Comparison of ENCODE assay signal across 1 cellular context in the genomic region with DNA sequence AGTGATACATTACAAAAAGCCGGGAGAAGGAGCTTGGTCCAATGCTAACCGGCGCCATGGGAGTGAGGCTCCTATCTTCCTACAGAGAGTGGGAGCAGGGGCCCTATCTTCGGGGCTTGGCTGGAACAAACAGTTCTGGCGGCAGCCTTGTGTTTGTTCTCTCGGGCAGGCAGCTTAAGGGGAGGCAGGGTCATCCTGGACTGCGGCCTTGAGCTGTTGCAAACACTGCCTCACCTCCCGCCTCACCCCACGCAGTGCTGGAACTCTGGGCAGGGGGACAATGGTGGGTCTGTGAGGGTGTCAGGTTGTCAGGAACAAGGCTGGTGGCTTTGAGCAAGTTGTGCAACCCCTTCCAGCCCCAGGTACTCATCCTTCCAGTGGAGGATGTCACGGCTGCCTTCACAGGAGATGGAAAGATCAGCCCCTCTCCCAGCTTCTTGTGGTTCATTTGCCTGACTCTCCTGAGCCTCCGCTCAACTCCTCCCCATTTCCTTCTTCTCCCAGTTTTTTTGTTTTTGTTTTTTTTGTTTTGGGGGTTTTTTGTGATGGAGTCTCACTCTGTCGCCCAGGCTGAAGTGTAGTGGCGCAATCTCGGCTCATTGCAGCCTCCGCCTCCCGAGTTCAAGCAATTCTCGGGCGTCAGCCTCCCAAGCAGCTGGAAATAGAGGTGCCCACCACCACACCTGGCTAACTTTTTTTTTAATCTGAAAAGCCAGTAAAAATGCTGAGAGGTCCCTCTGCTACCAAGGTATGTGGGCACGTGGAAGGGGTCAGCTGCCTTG.
A peak's percentile ranks its signal among the peaks of the same experiment; 100 is the strongest.
TF ChIP-seq lines count a peak whose summit lies in the region.

No MANE protein-coding gene starts in this region.

TF ChIP-seq in HepG2, 621 proteins besides CTCF, POLR2A, EP300 and RAD21 (continued from another document and continues in another):
- TF ChIP-seq, protein P1, sequence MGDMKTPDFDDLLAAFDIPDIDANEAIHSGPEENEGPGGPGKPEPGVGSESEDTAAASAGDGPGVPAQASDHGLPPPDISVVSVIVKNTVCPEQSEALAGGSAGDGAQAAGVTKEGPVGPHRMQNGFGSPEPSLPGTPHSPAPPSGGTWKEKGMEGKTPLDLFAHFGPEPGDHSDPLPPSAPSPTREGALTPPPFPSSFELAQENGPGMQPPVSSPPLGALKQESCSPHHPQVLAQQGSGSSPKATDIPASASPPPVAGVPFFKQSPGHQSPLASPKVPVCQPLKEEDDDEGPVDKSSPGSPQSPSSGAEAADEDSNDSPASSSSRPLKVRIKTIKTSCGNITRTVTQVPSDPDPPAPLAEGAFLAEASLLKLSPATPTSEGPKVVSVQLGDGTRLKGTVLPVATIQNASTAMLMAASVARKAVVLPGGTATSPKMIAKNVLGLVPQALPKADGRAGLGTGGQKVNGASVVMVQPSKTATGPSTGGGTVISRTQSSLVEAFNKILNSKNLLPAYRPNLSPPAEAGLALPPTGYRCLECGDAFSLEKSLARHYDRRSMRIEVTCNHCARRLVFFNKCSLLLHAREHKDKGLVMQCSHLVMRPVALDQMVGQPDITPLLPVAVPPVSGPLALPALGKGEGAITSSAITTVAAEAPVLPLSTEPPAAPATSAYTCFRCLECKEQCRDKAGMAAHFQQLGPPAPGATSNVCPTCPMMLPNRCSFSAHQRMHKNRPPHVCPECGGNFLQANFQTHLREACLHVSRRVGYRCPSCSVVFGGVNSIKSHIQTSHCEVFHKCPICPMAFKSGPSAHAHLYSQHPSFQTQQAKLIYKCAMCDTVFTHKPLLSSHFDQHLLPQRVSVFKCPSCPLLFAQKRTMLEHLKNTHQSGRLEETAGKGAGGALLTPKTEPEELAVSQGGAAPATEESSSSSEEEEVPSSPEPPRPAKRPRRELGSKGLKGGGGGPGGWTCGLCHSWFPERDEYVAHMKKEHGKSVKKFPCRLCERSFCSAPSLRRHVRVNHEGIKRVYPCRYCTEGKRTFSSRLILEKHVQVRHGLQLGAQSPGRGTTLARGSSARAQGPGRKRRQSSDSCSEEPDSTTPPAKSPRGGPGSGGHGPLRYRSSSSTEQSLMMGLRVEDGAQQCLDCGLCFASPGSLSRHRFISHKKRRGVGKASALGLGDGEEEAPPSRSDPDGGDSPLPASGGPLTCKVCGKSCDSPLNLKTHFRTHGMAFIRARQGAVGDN (CRISPR knock-in tag; IDR thresholded peaks at IDR 0.05), result peak; percentile 97
- TF ChIP-seq ZNF253 (CRISPR knock-in tag; IDR thresholded peaks at IDR 0.05; ENCODE audit: borderline replicate concordance), result 0 out of 2 replicates have a peak, but pooled peaks have one; percentile 70
- no peak for TF ChIP-seq ZNF33B (CRISPR knock-in tag; IDR thresholded peaks at IDR 0.05)
- TF ChIP-seq, protein P2, sequence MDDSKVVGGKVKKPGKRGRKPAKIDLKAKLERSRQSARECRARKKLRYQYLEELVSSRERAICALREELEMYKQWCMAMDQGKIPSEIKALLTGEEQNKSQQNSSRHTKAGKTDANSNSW (CRISPR knock-in tag; IDR thresholded peaks at IDR 0.05; ENCODE audit: borderline replicate concordance), result no peak
- TF ChIP-seq, protein P3, sequence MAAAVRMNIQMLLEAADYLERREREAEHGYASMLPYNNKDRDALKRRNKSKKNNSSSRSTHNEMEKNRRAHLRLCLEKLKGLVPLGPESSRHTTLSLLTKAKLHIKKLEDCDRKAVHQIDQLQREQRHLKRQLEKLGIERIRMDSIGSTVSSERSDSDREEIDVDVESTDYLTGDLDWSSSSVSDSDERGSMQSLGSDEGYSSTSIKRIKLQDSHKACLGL (CRISPR knock-in tag; IDR thresholded peaks at IDR 0.05), result peak; percentile 50; the same call in 1 of the 2 replicates
- TF ChIP-seq NCOA1 (CRISPR knock-in tag; IDR thresholded peaks at IDR 0.05), result peak; percentile 93; the same call in 1 of the 2 replicates
- TF ChIP-seq ZNF282 (IDR thresholded peaks at IDR 0.05; ENCODE audit: partially characterized antibody), result no peak
- no peak for TF ChIP-seq GLI4 (CRISPR knock-in tag; IDR thresholded peaks at IDR 0.05; ENCODE audit: borderline replicate concordance)
- TF ChIP-seq, protein P4, sequence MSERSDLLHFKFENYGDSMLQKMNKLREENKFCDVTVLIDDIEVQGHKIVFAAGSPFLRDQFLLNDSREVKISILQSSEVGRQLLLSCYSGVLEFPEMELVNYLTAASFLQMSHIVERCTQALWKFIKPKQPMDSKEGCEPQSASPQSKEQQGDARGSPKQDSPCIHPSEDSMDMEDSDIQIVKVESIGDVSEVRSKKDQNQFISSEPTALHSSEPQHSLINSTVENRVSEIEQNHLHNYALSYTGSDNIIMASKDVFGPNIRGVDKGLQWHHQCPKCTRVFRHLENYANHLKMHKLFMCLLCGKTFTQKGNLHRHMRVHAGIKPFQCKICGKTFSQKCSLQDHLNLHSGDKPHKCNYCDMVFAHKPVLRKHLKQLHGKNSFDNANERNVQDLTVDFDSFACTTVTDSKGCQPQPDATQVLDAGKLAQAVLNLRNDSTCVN (CRISPR knock-in tag; IDR thresholded peaks at IDR 0.05; ENCODE audit: borderline replicate concordance), result peak; percentile 71; the same call in 1 of the 2 replicates
- no peak for TF ChIP-seq KLF11 (CRISPR knock-in tag; IDR thresholded peaks at IDR 0.05)
- no peak for TF ChIP-seq KLF9 (CRISPR knock-in tag; IDR thresholded peaks at IDR 0.05; ENCODE audit: low read depth)
- TF ChIP-seq SMARCC2 (IDR thresholded peaks at IDR 0.05), result no peak
- TF ChIP-seq ZNF460 (CRISPR knock-in tag; IDR thresholded peaks at IDR 0.05; ENCODE audit: borderline replicate concordance), result peak; percentile 95
- TF ChIP-seq SNAI1 (CRISPR knock-in tag; IDR thresholded peaks at IDR 0.05; ENCODE audit: borderline replicate concordance), result 0 out of 2 replicates have a peak, but pooled peaks have one; percentile 57
- no peak; the same call in 1 of the 2 replicates for TF ChIP-seq RFXAP (CRISPR knock-in tag; IDR thresholded peaks at IDR 0.05; ENCODE audit: borderline replicate concordance)
- peak; percentile 100 for TF ChIP-seq ZBTB7A (CRISPR knock-in tag; IDR thresholded peaks at IDR 0.05)
- no peak for TF ChIP-seq ZNF615 (CRISPR knock-in tag; IDR thresholded peaks at IDR 0.05; ENCODE audit: borderline replicate concordance)
- TF ChIP-seq, protein P5, sequence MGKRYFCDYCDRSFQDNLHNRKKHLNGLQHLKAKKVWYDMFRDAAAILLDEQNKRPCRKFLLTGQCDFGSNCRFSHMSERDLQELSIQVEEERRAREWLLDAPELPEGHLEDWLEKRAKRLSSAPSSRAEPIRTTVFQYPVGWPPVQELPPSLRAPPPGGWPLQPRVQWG (CRISPR knock-in tag; IDR thresholded peaks at IDR 0.05; ENCODE audit: borderline replicate concordance, low read depth), result no peak
- peak; percentile 45; the same call in 1 of the 2 replicates for TF ChIP-seq ZNF768 (CRISPR knock-in tag; IDR thresholded peaks at IDR 0.05)
- TF ChIP-seq ASH2L (IDR thresholded peaks at IDR 0.05; ENCODE audit: insufficient read length, low read depth, low read length), result peak; percentile 76
- 0 out of 2 replicates have a peak, but pooled peaks have one; percentile 79 for TF ChIP-seq ZNF354B (CRISPR knock-in tag; IDR thresholded peaks at IDR 0.05)
- no peak for TF ChIP-seq KLF15 (CRISPR knock-in tag; IDR thresholded peaks at IDR 0.05; ENCODE audit: borderline replicate concordance)
- no peak for TF ChIP-seq SRSF9 (IDR thresholded peaks at IDR 0.05; ENCODE audit: borderline replicate concordance, insufficient read depth, low read depth, low read length, poor library complexity, severe bottlenecking)
- no peak for TF ChIP-seq AGO1 (IDR thresholded peaks at IDR 0.05; ENCODE audit: low read depth, low read length, poor library complexity, severe bottlenecking)
- peak; percentile 87; the same call in 1 of the 2 replicates for TF ChIP-seq CBX5 (CRISPR knock-in tag; IDR thresholded peaks at IDR 0.05; ENCODE audit: borderline replicate concordance)
- 0 out of 2 replicates have a peak, but pooled peaks have one; percentile 53 for TF ChIP-seq MAF1 (CRISPR knock-in tag; IDR thresholded peaks at IDR 0.05; ENCODE audit: borderline replicate concordance)
- TF ChIP-seq ZMYM4 (CRISPR knock-in tag; IDR thresholded peaks at IDR 0.05), result peak; percentile 92
- no peak for TF ChIP-seq ZNF446 (CRISPR knock-in tag; IDR thresholded peaks at IDR 0.05)
- TF ChIP-seq, protein P6, sequence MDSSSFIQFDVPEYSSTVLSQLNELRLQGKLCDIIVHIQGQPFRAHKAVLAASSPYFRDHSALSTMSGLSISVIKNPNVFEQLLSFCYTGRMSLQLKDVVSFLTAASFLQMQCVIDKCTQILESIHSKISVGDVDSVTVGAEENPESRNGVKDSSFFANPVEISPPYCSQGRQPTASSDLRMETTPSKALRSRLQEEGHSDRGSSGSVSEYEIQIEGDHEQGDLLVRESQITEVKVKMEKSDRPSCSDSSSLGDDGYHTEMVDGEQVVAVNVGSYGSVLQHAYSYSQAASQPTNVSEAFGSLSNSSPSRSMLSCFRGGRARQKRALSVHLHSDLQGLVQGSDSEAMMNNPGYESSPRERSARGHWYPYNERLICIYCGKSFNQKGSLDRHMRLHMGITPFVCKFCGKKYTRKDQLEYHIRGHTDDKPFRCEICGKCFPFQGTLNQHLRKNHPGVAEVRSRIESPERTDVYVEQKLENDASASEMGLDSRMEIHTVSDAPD (CRISPR knock-in tag; IDR thresholded peaks at IDR 0.05), result peak; percentile 94
- TF ChIP-seq, protein P7, sequence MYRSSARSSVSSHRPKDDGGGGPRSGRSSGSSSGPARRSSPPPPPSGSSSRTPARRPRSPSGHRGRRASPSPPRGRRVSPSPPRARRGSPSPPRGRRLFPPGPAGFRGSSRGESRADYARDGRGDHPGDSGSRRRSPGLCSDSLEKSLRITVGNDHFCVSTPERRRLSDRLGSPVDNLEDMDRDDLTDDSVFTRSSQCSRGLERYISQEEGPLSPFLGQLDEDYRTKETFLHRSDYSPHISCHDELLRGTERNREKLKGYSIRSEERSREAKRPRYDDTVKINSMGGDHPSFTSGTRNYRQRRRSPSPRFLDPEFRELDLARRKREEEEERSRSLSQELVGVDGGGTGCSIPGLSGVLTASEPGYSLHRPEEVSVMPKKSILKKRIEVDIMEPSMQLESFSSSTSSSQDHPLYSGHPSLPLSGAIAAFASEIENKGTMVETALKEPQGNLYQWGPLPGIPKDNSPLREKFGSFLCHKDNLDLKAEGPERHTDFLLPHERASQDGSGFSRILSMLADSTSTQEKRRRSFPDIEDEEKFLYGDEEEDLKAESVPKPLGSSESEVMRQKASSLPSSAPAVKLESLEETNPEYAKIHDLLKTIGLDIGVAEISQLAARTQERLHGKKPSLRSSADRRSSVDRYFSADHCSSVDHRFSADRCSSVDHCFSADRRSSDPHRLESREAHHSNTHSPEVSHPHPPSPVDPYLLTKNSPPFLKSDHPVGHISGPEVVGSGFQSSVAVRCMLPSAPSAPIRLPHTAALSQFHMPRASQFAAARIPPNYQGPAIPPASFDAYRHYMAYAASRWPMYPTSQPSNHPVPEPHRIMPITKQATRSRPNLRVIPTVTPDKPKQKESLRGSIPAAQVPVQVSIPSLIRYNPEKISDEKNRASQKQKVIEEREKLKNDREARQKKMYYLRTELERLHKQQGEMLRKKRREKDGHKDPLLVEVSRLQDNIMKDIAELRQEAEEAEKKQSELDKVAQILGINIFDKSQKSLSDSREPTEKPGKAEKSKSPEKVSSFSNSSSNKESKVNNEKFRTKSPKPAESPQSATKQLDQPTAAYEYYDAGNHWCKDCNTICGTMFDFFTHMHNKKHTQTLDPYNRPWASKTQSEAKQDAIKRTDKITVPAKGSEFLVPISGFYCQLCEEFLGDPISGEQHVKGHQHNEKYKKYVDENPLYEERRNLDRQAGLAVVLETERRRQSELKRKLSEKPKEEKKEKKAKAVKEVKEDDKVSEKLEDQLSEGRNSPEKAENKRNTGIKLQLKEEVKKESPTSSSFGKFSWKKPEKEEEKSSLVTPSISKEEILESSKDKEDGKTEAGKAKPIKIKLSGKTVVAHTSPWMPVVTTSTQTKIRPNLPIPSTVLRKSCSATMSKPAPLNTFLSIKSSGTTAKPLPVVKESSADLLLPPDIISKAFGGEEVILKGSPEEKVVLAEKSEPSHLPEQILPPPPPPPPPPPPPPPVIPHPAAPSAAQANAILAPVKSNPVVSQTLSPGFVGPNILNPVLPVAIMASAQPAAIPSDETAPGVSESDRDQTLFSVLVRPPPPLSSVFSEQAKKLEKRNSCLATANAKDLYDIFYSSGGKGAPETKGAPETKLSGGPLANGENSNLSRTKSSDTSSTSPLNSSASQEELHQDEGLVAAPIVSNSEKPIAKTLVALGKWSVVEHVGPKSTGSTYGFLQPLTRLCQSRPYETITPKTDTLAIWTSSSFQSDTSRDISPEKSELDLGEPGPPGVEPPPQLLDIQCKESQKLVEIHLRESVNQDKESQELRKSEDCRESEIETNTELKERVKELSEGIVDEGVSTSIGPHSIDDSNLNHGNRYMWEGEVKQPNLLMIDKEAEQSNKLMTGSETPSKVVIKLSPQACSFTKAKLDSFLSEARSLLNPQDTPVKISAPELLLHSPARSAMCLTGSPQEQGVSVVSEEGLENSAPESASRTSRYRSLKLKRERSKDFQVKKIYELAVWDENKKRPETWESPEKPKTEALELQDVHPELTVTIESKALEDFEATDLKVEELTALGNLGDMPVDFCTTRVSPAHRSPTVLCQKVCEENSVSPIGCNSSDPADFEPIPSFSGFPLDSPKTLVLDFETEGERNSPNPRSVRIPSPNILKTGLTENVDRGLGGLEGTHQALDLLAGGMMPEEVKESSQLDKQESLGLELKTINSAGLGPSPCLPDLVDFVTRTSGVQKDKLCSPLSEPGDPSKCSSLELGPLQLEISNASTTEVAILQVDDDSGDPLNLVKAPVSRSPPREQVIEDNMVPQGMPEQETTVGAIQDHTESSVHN (CRISPR knock-in tag; IDR thresholded peaks at IDR 0.05), result peak; percentile 94
- TF ChIP-seq, protein P8, sequence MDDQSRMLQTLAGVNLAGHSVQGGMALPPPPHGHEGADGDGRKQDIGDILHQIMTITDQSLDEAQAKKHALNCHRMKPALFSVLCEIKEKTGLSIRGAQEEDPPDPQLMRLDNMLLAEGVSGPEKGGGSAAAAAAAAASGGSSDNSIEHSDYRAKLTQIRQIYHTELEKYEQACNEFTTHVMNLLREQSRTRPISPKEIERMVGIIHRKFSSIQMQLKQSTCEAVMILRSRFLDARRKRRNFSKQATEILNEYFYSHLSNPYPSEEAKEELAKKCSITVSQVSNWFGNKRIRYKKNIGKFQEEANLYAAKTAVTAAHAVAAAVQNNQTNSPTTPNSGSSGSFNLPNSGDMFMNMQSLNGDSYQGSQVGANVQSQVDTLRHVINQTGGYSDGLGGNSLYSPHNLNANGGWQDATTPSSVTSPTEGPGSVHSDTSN (CRISPR knock-in tag; IDR thresholded peaks at IDR 0.05; ENCODE audit: borderline replicate concordance), result no peak
- TF ChIP-seq, protein P9, sequence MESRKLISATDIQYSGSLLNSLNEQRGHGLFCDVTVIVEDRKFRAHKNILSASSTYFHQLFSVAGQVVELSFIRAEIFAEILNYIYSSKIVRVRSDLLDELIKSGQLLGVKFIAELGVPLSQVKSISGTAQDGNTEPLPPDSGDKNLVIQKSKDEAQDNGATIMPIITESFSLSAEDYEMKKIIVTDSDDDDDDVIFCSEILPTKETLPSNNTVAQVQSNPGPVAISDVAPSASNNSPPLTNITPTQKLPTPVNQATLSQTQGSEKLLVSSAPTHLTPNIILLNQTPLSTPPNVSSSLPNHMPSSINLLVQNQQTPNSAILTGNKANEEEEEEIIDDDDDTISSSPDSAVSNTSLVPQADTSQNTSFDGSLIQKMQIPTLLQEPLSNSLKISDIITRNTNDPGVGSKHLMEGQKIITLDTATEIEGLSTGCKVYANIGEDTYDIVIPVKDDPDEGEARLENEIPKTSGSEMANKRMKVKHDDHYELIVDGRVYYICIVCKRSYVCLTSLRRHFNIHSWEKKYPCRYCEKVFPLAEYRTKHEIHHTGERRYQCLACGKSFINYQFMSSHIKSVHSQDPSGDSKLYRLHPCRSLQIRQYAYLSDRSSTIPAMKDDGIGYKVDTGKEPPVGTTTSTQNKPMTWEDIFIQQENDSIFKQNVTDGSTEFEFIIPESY (CRISPR knock-in tag; IDR thresholded peaks at IDR 0.05), result peak; percentile 75
- TF ChIP-seq ZNF292 (CRISPR knock-in tag; IDR thresholded peaks at IDR 0.05; ENCODE audit: borderline replicate concordance, low read depth), result peak; percentile 98
